ENCODE assay signal across 33 cellular contexts in the genomic region with DNA sequence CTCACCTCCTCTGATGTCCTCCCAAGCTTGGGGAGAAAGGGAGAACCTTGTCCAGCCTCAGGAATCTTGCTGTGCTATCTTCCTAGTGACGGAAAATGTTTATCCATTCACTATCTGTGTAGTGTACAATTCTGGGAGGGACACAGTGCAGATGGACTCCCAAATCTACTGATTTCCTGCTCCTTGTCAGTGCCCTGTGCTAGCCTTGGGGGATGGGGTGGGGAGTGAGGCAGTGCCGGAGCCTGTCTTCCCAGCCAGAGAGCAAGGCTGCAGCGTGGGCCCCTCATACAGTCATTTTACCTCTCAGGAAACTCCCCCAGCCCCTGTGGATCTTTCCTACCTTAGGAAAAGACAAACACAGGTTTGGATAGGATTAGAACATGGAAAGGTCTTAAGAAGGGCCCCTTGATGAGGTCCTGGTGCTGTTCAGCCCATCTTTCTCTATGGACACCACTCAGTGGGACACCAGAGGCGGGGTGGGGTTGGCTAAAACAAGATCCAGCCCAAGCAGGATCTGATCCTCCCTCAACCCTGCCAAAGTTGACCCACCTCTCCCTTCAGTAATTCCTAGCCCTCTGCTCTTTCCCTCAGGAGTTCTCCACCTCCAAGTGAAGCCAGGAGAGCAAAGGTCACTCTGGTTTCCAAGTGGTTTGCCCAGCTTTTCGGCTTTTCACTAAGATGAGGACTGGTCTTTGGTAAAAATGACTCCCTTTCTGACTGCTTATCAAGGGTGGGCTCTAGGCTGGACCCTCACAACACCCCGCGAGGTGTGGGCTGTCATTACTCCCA. TPM values are rescaled to one million over a fixed set of nuclear protein-coding genes. Genes with fewer than 3 reads are reported as not detected.
DNase-seq lines count a peak whose midpoint lies in the region; ATAC-seq and TF ChIP-seq lines count a peak whose summit lies in the region.
"Had no signal": no experiment of that assay in that cellular context is flagged by ENCODE, and none has a peak within 500 bp of the region (broad histone marks: within the 10 kb centered on the region; RNA-seq: fewer than 3 reads in every experiment).

No MANE protein-coding gene starts in this region.

- no peaks in the 10 kb centered on the region for H3K9me3 ChIP-seq in esophagus squamous epithelium
- H3K9me3 ChIP-seq: BE2C, Peyer's patch, uterus had no signal

- H3K4me1 Mint-ChIP-seq in activated naive CD8-positive, alpha-beta T cell treated with anti-CD3 and anti-CD28 coated beads, Interleukin-2, amount 50 U/mL, for 24 hours = peaks cover 25% of the 10 kb centered on the region

- H3K36me3 Mint-ChIP-seq in activated naive CD8-positive, alpha-beta T cell treated with anti-CD3 and anti-CD28 coated beads, Interleukin-2, amount 50 U/mL, for 24 hours (ENCODE audit: low read depth) = peaks cover 8% of the 10 kb centered on the region

- WGBS in esophagus squamous epithelium, 2 donors = 89 to 100% methylated on average over 3 to 4 of the region's 7 CpGs

- in situ Hi-C loops in ACHN (cut with HindIII; ENCODE audit: low pct_ligation_motif_present, low pct_unique_long_range_greater_than_20kb, low sequenced_read_pairs) = no loop called here

- H3K27me3 ChIP-seq in esophagus squamous epithelium = no peaks in the 10 kb centered on the region
- H3K27me3 ChIP-seq: BE2C, Peyer's patch, uterus had no signal

- no peak overlapping the region for H3K4me3 Mint-ChIP-seq in activated naive CD8-positive, alpha-beta T cell treated with anti-CD3 and anti-CD28 coated beads, Interleukin-2, amount 50 U/mL, for 24 hours
- H3K4me3 Mint-ChIP-seq: activated B cell treated with CpG ODN at 0.5 μM for 24 hours; activated naive CD4-positive, alpha-beta T cell treated with anti-CD3 and anti-CD28 coated beads, Interleukin-2, amount 10 ng/mL, durations not matched to agents 7 days and 5 days; activated T-cell treated with anti-CD3 and anti-CD28 coated beads, Interleukin-2, amount 50 U/mL, for 72 hours had no signal

- H3K4me1 ChIP-seq in esophagus squamous epithelium = peaks cover 9 to 80% (median 37%) of the 10 kb centered on the region in 3 donors

- peak overlapping the region in 3 of 4 donors; percentile 44 to 62 (median 58) for H3K27ac ChIP-seq in esophagus squamous epithelium
- H3K27ac ChIP-seq: Peyer's patch had no signal

- DNase-seq in cardiac septum (ENCODE audit: low spot score) (peak; percentile 39), left cardiac atrium (no peak), esophagus squamous epithelium (lab: John Stamatoyannopoulos, UW) (no peak), posterior vena cava (ENCODE audit: low spot score) (peak; percentile 34), glomerular visceral epithelial cell (ENCODE audit: extremely low spot score) (no peak), NOMO-1 treated with DMSO at 0.1 percent for 48 hours (lab: John Stamatoyannopoulos, UW; ENCODE audit: unreplicated experiment) (no peak), ACHN (no peak)
- DNase-seq in activated naive CD8-positive, alpha-beta T cell treated with anti-CD3 and anti-CD28 coated beads, Interleukin-2, amount 50 U/mL, for 24 hours = no peak
- DNase-seq: activated B cell treated with CpG ODN at 0.5 μM for 24 hours; activated CD4-positive, alpha-beta T cell treated with anti-CD3 and anti-CD28 coated beads, Interleukin-2, amount 50 U/mL, for 1 hour; activated naive CD4-positive, alpha-beta T cell treated with anti-CD3 and anti-CD28 coated beads, Interleukin-2, amount 10 ng/mL, durations not matched to agents 7 days and 5 days; activated T-cell treated with anti-CD3 and anti-CD28 coated beads, Interleukin-2, amount 50 U/mL, for 72 hours; BE2C; cortex of kidney; DMS53; foreskin melanocyte; hippocampal formation; IMR-90; naive thymus-derived CD8-positive, alpha-beta T cell; NCI-H1092 treated with DMSO at 0.1 percent for 48 hours; NCI-H187; NCI-H526 treated with DMSO at 0.1 percent for 48 hours; occipital lobe; retina; SIG-M5; stimulated activated CD4-positive, alpha-beta T cell treated with anti-CD3 and anti-CD28 coated beads, Interleukin-2, amount 100 ng/mL, for 48 hours; substantia nigra; T1000 had no signal

- no peak for ATAC-seq in left cardiac atrium
- ATAC-seq in activated naive CD8-positive, alpha-beta T cell treated with anti-CD3 and anti-CD28 coated beads, Interleukin-2, amount 50 U/mL, for 24 hours = no peak
- ATAC-seq: activated T-cell treated with anti-CD3 and anti-CD28 coated beads, Interleukin-2, amount 50 U/mL, for 72 hours; esophagus mucosa; left lobe of liver; naive thymus-derived CD8-positive, alpha-beta T cell had no signal

- intact Hi-C loops in cardiac septum (cut with DNase I) = no loop called here
- intact Hi-C loops in left cardiac atrium (cut with DNase I) = no loop called here
- intact Hi-C loops in esophagus squamous epithelium (cut with DNase I) = no loop called here
- intact Hi-C loops in posterior vena cava (cut with DNase I) = no loop called here

- TF ChIP-seq POLR2A in esophagus squamous epithelium (IDR thresholded peaks at IDR 0.05) = no peak

- no peaks in the 10 kb centered on the region for H3K9me3 Mint-ChIP-seq in activated naive CD8-positive, alpha-beta T cell treated with anti-CD3 and anti-CD28 coated beads, Interleukin-2, amount 50 U/mL, for 24 hours
- H3K9me3 Mint-ChIP-seq: activated B cell treated with CpG ODN at 0.5 μM for 24 hours; activated naive CD4-positive, alpha-beta T cell treated with anti-CD3 and anti-CD28 coated beads, Interleukin-2, amount 10 ng/mL, durations not matched to agents 7 days and 5 days; activated T-cell treated with anti-CD3 and anti-CD28 coated beads, Interleukin-2, amount 50 U/mL, for 72 hours; naive thymus-derived CD8-positive, alpha-beta T cell had no signal

- H3K4me3 ChIP-seq in esophagus squamous epithelium = no peak overlapping the region
- H3K4me3 ChIP-seq: Peyer's patch, uterus had no signal

- peaks cover 0 to 54% (median 0%) of the 10 kb centered on the region in 3 donors for H3K36me3 ChIP-seq in esophagus squamous epithelium
- H3K36me3 ChIP-seq: Peyer's patch, uterus had no signal

- H3K27me3 Mint-ChIP-seq in activated naive CD8-positive, alpha-beta T cell treated with anti-CD3 and anti-CD28 coated beads, Interleukin-2, amount 50 U/mL, for 24 hours = no peaks in the 10 kb centered on the region
- H3K27me3 Mint-ChIP-seq: activated B cell treated with CpG ODN at 0.5 μM for 24 hours; naive thymus-derived CD8-positive, alpha-beta T cell had no signal

- no peak for TF ChIP-seq CTCF in esophagus squamous epithelium (IDR thresholded peaks at IDR 0.05)

- H3K27ac Mint-ChIP-seq in activated naive CD8-positive, alpha-beta T cell treated with anti-CD3 and anti-CD28 coated beads, Interleukin-2, amount 50 U/mL, for 24 hours = no peak overlapping the region
- H3K27ac Mint-ChIP-seq: activated B cell treated with CpG ODN at 0.5 μM for 24 hours; activated naive CD4-positive, alpha-beta T cell treated with anti-CD3 and anti-CD28 coated beads, Interleukin-2, amount 10 ng/mL, durations not matched to agents 7 days and 5 days; activated T-cell treated with anti-CD3 and anti-CD28 coated beads, Interleukin-2, amount 50 U/mL, for 72 hours had no signal

RNA-seq across cellular contexts. Expression of a gene that starts 3.4 kb away (rescaled TPM):
- 9.8 TPM for total RNA-seq in cardiac septum
- 10 to 100 TPM in 1 of 2 donors, 1 to 10 TPM in 1; 9.3 to 11.3 TPM for total RNA-seq in left cardiac atrium
- total RNA-seq in esophagus squamous epithelium = 10 to 100 TPM; 12.8 to 21.2 (median 16.2) TPM
- total RNA-seq in posterior vena cava = 1 to 10 TPM; 9.0 to 10.0 TPM

RNA-seq across cellular contexts. Expression of a gene that starts 3.5 kb away (rescaled TPM):
- total RNA-seq in cardiac septum = 36.3 TPM
- total RNA-seq in left cardiac atrium = 10 to 100 TPM; 14.8 to 30.0 TPM
- 10 to 100 TPM; 61.0 to 78.6 (median 67.1) TPM for total RNA-seq in esophagus squamous epithelium
- total RNA-seq in posterior vena cava = 10 to 100 TPM; 33.2 to 34.1 TPM

RNA-seq across cellular contexts. Expression of a gene that starts 23.2 kb away (rescaled TPM):
- total RNA-seq in cardiac septum = 21.9 TPM
- 10 to 100 TPM; 21.4 to 28.2 TPM for total RNA-seq in left cardiac atrium
- 10 to 100 TPM in 3 of 4 donors, 1 to 10 TPM in 1; 3.7 to 34.0 (median 23.0) TPM for total RNA-seq in esophagus squamous epithelium
- 10 to 100 TPM; 11.4 to 24.8 TPM for total RNA-seq in posterior vena cava
- total RNA-seq: H4 had no signal

Comparison
In these comparisons a context has a peak if more than half of its experiments do, and no peak if none do; other contexts are left out.
1. DNase-seq: peak in cardiac septum (single experiment) and posterior vena cava (single experiment); none in left cardiac atrium (single experiment), esophagus squamous epithelium (single experiment), glomerular visceral epithelial cell (single experiment), activated naive CD8-positive, alpha-beta T cell treated with anti-CD3 and anti-CD28 coated beads, Interleukin-2, amount 50 U/mL, for 24 hours (single experiment), NOMO-1 treated with DMSO at 0.1 percent for 48 hours (single experiment) and ACHN (single experiment).